In genomic region chr20:4820833-4821518, GRCh38 we compare ENCODE assay signal across 7 cellular contexts. TPM values are rescaled to one million over a fixed set of nuclear protein-coding genes. Genes with fewer than 3 reads are reported as not detected.
DNase-seq lines count a peak whose midpoint lies in the region; ATAC-seq and TF ChIP-seq lines count a peak whose summit lies in the region.

No MANE protein-coding gene starts in this region.

- no peak overlapping the region for H2AFZ ChIP-seq in OCI-LY3 (ENCODE audit: low read depth, low read length)

- H3K9ac ChIP-seq in OCI-LY3 (ENCODE audit: low read length), result peak overlapping the region; percentile 100

- ATAC-seq in GM21390 (IDR thresholded peaks at IDR 0.05; ENCODE audit: unreplicated experiment) (no peak), HG02610 (IDR thresholded peaks at IDR 0.05; ENCODE audit: unreplicated experiment) (no peak), left cardiac atrium (no peak)

- peaks cover 54% of the 10 kb centered on the region for H3K36me3 ChIP-seq in OCI-LY3 (replicated peaks; ENCODE audit: low read depth, low read length)
- H3K36me3 ChIP-seq in sigmoid colon, result peaks cover 0 to 3% (median 0%) of the 10 kb centered on the region in 4 donors

- intact Hi-C loops in sigmoid colon (cut with DNase I) (no loop called here), left cardiac atrium (cut with DNase I) (loop anchor here in 1 of 2 donors (2.0 kb wide), 1 partner anchor 22 kb away; no protein-coding TSS in a partner anchor)

- H3K4me1 ChIP-seq in OCI-LY3 (ENCODE audit: low read length) (peaks cover 65% of the 10 kb centered on the region), sigmoid colon (peaks cover 0 to 59% (median 35%) of the 10 kb centered on the region in 4 donors)

- no peaks in the 10 kb centered on the region for H3K9me3 ChIP-seq in OCI-LY3 (ENCODE audit: insufficient read depth, low read length)
- no peaks in the 10 kb centered on the region for H3K9me3 ChIP-seq in sigmoid colon

- no peak for TF ChIP-seq POLR2A in sigmoid colon (IDR thresholded peaks at IDR 0.05)

- H3K79me2 ChIP-seq in OCI-LY3 (ENCODE audit: low read length), result peaks cover 85% of the 10 kb centered on the region

- TF ChIP-seq CTCF in OCI-LY3 (IDR thresholded peaks at IDR 0.05; ENCODE audit: low read depth, low read length) (no peak), sigmoid colon (IDR thresholded peaks at IDR 0.05) (no peak)

- peak; percentile 50 for DNase-seq in GM04503 (ENCODE audit: low read depth)
- peak; percentile 50 for DNase-seq in fibroblast of gingiva (ENCODE audit: low read depth)
- DNase-seq in sigmoid colon, result peak; percentile 84
- no peak for DNase-seq in left cardiac atrium

- H3K4me3 ChIP-seq in OCI-LY3 (ENCODE audit: low read length) (peak overlapping the region; percentile 91), sigmoid colon (no peak overlapping the region)

- WGBS in sigmoid colon, 2 donors, result 83 to 85% methylated on average over 14 of the region's 14 CpGs

- H3K27ac ChIP-seq in OCI-LY3 (ENCODE audit: low read length), result peak overlapping the region; percentile 95
- peak overlapping the region; percentile 33 to 85 (median 78) for H3K27ac ChIP-seq in sigmoid colon

- peaks cover 23% of the 10 kb centered on the region for H4K20me1 ChIP-seq in OCI-LY3 (ENCODE audit: insufficient read depth, low read length)

- no peaks in the 10 kb centered on the region for H3K27me3 ChIP-seq in OCI-LY3 (ENCODE audit: low read depth, low read length)
- H3K27me3 ChIP-seq in sigmoid colon, result no peaks in the 10 kb centered on the region

- H3K4me2 ChIP-seq in OCI-LY3 (ENCODE audit: low read length), result peak overlapping the region; percentile 99

- TF ChIP-seq EP300 in sigmoid colon (IDR thresholded peaks at IDR 0.05), result no peak

RNA-seq across cellular contexts. Expression of gene RASSF2, which starts 2.4 kb away (rescaled TPM):
- total RNA-seq in sigmoid colon (10 to 100 TPM; 14.6 to 37.4 (median 17.8) TPM), left cardiac atrium (1 to 10 TPM; 7.5 to 9.7 TPM)
- polyA plus RNA-seq in sigmoid colon, result 10 to 100 TPM in 1 of 3 donors, 1 to 10 TPM in 2; 3.6 to 19.9 (median 5.5) TPM
